In the genomic region with DNA sequence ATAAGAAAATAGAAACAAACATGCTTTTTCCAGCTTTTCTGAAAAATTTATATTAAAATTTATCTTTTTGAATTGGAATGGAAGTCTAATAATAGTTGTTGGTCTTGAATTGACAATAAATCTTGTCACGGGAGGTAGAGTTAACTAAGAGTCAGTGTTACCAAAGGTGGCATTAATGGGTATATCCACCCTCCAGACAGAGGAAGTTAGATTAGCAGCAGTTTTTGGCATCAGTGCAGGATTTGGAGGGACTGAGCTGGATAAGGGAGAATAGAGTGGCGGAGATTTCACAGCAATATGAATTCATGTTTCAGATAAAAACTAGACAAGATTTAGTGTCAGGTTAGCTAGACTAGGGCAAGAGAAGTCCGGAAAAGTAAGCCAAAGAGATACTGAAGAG, we compare ENCODE assay signal across 25 cellular contexts.
"Had no signal": no experiment of that assay in that cellular context is flagged by ENCODE, and none has a peak within 500 bp of the region (broad histone marks: within the 10 kb centered on the region; RNA-seq: fewer than 3 reads in every experiment).

No MANE protein-coding gene starts in this region.

- H3K4me3 ChIP-seq: heart left ventricle, left lung, lung, mucosa of descending colon, psoas muscle, right lobe of liver, smooth muscle cell, suprapubic skin, tibial nerve, vagina had no signal

- H3K4me3 Mint-ChIP-seq: immature natural killer cell; naive thymus-derived CD4-positive, alpha-beta T cell; natural killer cell treated with Interleukin-12 subunit alpha and Interleukin-12 subunit beta and Interleukin-15 and Interleukin-18, amount 100 ng/mL, for 72 hours; stimulated activated naive CD8-positive, alpha-beta T cell treated with anti-CD3 and anti-CD28 coated beads, Interleukin-15, Interleukin-2, amounts not matched to agents 100 ng/mL and 50 ng/mL, for 24 hours; type B pancreatic cell had no signal

- DNase-seq: heart left ventricle; hypothalamus; immature natural killer cell; kidney; left colon; left lung; midbrain; mucosa of descending colon; naive thymus-derived CD4-positive, alpha-beta T cell; nucleus accumbens; psoas muscle; right lobe of liver; stimulated activated CD4-positive, alpha-beta T cell treated with anti-CD3 and anti-CD28 coated beads, Interleukin-2, amount 100 ng/mL, for 24 hours; stimulated activated CD4-positive, alpha-beta T cell treated with anti-CD3 and anti-CD28 coated beads, Interleukin-4, amount 100 ng/mL, for 1 hour; stimulated activated naive CD4-positive, alpha-beta T cell had no signal

- H3K27me3 Mint-ChIP-seq: stimulated activated naive CD8-positive, alpha-beta T cell treated with anti-CD3 and anti-CD28 coated beads, Interleukin-15, Interleukin-2, amounts not matched to agents 100 ng/mL and 50 ng/mL, for 24 hours; type B pancreatic cell had no signal

- H3K9ac ChIP-seq: parathyroid adenoma had no signal

- FAIRE-seq: islet of Langerhans had no signal

- H3K36me3 Mint-ChIP-seq: immature natural killer cell; natural killer cell treated with Interleukin-12 subunit alpha and Interleukin-12 subunit beta and Interleukin-15 and Interleukin-18, amount 100 ng/mL, for 72 hours; type B pancreatic cell had no signal

- H3K9me3 Mint-ChIP-seq: natural killer cell treated with Interleukin-12 subunit alpha and Interleukin-12 subunit beta and Interleukin-15 and Interleukin-18, amount 100 ng/mL, for 72 hours; type B pancreatic cell had no signal

- H3K79me2 ChIP-seq: parathyroid adenoma had no signal

- H3K4me2 ChIP-seq: smooth muscle cell had no signal

- H3K4me1 ChIP-seq: left lung, parathyroid adenoma, psoas muscle, right lobe of liver, suprapubic skin, vagina had no signal

- H3K27me3 ChIP-seq: heart left ventricle, left lung, right lobe of liver, suprapubic skin, tibial nerve, vagina had no signal

- H2AFZ ChIP-seq: parathyroid adenoma had no signal

- H3K36me3 ChIP-seq: heart left ventricle, left lung, right lobe of liver, suprapubic skin, tibial nerve, vagina had no signal

- H3K4me1 Mint-ChIP-seq: immature natural killer cell had no signal

- ATAC-seq: heart left ventricle; left colon; left lung; mucosa of descending colon; naive thymus-derived CD4-positive, alpha-beta T cell; natural killer cell treated with Interleukin-12 subunit alpha and Interleukin-12 subunit beta and Interleukin-15 and Interleukin-18, amount 100 ng/mL, for 72 hours; psoas muscle; right lobe of liver had no signal

- H3K27ac Mint-ChIP-seq: immature natural killer cell; naive thymus-derived CD4-positive, alpha-beta T cell; natural killer cell treated with Interleukin-12 subunit alpha and Interleukin-12 subunit beta and Interleukin-15 and Interleukin-18, amount 100 ng/mL, for 72 hours; stimulated activated naive CD8-positive, alpha-beta T cell treated with anti-CD3 and anti-CD28 coated beads, Interleukin-15, Interleukin-2, amounts not matched to agents 100 ng/mL and 50 ng/mL, for 24 hours; type B pancreatic cell had no signal

- H3K27ac ChIP-seq: heart left ventricle, left lung, parathyroid adenoma, psoas muscle, right lobe of liver, suprapubic skin, tibial nerve, vagina had no signal

- H3K9me3 ChIP-seq: mucosa of descending colon, psoas muscle, right lobe of liver, suprapubic skin, tibial nerve, vagina had no signal
